Comparison of ENCODE assay signal across 32 cellular contexts in genomic region chr15:28182216-28182615, GRCh38.
"Had no signal": no experiment of that assay in that cellular context is flagged by ENCODE, and none has a peak within 500 bp of the region (broad histone marks: within the 10 kb centered on the region; RNA-seq: fewer than 3 reads in every experiment).

No MANE protein-coding gene starts in this region.

- H3K36me3 ChIP-seq: ovary, prostate gland had no signal

- ATAC-seq: foreskin keratinocyte; gastroesophageal sphincter; heart left ventricle; left lobe of liver; naive thymus-derived CD4-positive, alpha-beta T cell; stimulated activated memory B cell treated with anti-CD40 and anti-IgM and Interleukin-4, amounts not matched to agents 10 μg/mL and 1 μg/mL and 100 μg/mL, for 72 hours; stimulated activated naive CD8-positive, alpha-beta T cell treated with anti-CD3 and anti-CD28 coated beads, Interleukin-15, Interleukin-2, amounts not matched to agents 100 U/mL and 50 U/mL, for 24 hours had no signal

- H3K27ac Mint-ChIP-seq: dendritic cell treated with granulocyte-macrophage colony-stimulating factor and Interleukin-4, amounts not matched to agents 40 ng/mL and 50 ng/mL, for 4 days; memory B cell; naive thymus-derived CD4-positive, alpha-beta T cell; nephron; stimulated activated memory B cell treated with anti-CD40 and anti-IgM and Interleukin-4, amounts not matched to agents 10 μg/mL and 1 μg/mL and 100 μg/mL, for 72 hours had no signal

- FAIRE-seq: colon, keratinocyte, urothelium cell line had no signal

- DNase-seq: central memory CD4-positive, alpha-beta T cell; effector CD8-positive, alpha-beta T cell; endodermal cell; foreskin keratinocyte; heart left ventricle; hippocampal formation; immature natural killer cell; naive thymus-derived CD4-positive, alpha-beta T cell; nucleus accumbens; ovary; sigmoid colon; spleen; stimulated activated CD4-positive, alpha-beta T cell treated with anti-CD3 and anti-CD28 coated beads, Interleukin-4, amount 100 ng/mL, for 4 hours; stimulated activated naive CD8-positive, alpha-beta T cell treated with anti-CD3 and anti-CD28 coated beads, Interleukin-15, Interleukin-2, amounts not matched to agents 100 U/mL and 50 U/mL, for 24 hours; substantia nigra; testis; tibial artery; upper lobe of left lung had no signal

- H3K4me1 ChIP-seq: esophagus muscularis mucosa, foreskin keratinocyte, gastroesophageal sphincter, prostate gland, spleen, testis, upper lobe of left lung had no signal

- H3K9me3 ChIP-seq: esophagus muscularis mucosa, gastroesophageal sphincter, heart left ventricle, ovary, prostate gland, right atrium auricular region, sigmoid colon, spleen, testis, tibial artery, upper lobe of left lung had no signal

- H3K4me1 Mint-ChIP-seq: immature natural killer cell; memory B cell; nephron; stimulated activated memory B cell treated with anti-CD40 and anti-IgM and Interleukin-4, amounts not matched to agents 10 μg/mL and 1 μg/mL and 100 μg/mL, for 72 hours had no signal

- H3K27ac ChIP-seq: epithelial cell of prostate, esophagus muscularis mucosa, foreskin keratinocyte, gastroesophageal sphincter, heart left ventricle, ovary, prostate gland, right atrium auricular region, sigmoid colon, spleen, testis, tibial artery, upper lobe of left lung had no signal

- H3K27me3 Mint-ChIP-seq: dendritic cell treated with granulocyte-macrophage colony-stimulating factor and Interleukin-4, amounts not matched to agents 40 ng/mL and 50 ng/mL, for 4 days; memory B cell; naive thymus-derived CD4-positive, alpha-beta T cell; stimulated activated memory B cell treated with anti-CD40 and anti-IgM and Interleukin-4, amounts not matched to agents 10 μg/mL and 1 μg/mL and 100 μg/mL, for 72 hours had no signal

- H3K9me3 Mint-ChIP-seq: dendritic cell treated with granulocyte-macrophage colony-stimulating factor and Interleukin-4, amounts not matched to agents 40 ng/mL and 50 ng/mL, for 4 days; endodermal cell; immature natural killer cell; memory B cell; naive thymus-derived CD4-positive, alpha-beta T cell; nephron; stimulated activated memory B cell treated with anti-CD40 and anti-IgM and Interleukin-4, amounts not matched to agents 10 μg/mL and 1 μg/mL and 100 μg/mL, for 72 hours had no signal

- H3K4me3 ChIP-seq: esophagus muscularis mucosa, gastroesophageal sphincter, heart left ventricle, lung, ovary, prostate gland, right atrium auricular region, sigmoid colon, spleen, testis, tibial artery, upper lobe of left lung had no signal

- H3K4me3 Mint-ChIP-seq: dendritic cell treated with granulocyte-macrophage colony-stimulating factor and Interleukin-4, amounts not matched to agents 40 ng/mL and 50 ng/mL, for 4 days; endodermal cell; immature natural killer cell; memory B cell; naive thymus-derived CD4-positive, alpha-beta T cell; nephron; stimulated activated memory B cell treated with anti-CD40 and anti-IgM and Interleukin-4, amounts not matched to agents 10 μg/mL and 1 μg/mL and 100 μg/mL, for 72 hours had no signal

- H3K27me3 ChIP-seq: esophagus muscularis mucosa, foreskin keratinocyte, gastroesophageal sphincter, heart left ventricle, ovary, right atrium auricular region, sigmoid colon, spleen, testis, tibial artery, upper lobe of left lung had no signal
